18 cellular contexts compared by ENCODE assay signal in genomic region chr11:8061555-8062428, GRCh38. TPM values are rescaled to one million over a fixed set of nuclear protein-coding genes. Genes with fewer than 3 reads are reported as not detected.
DNase-seq lines count a peak whose midpoint lies in the region; ATAC-seq and TF ChIP-seq lines count a peak whose summit lies in the region.
"Had no signal": no experiment of that assay in that cellular context is flagged by ENCODE, and none has a peak within 500 bp of the region (broad histone marks: within the 10 kb centered on the region; RNA-seq: fewer than 3 reads in every experiment).

No MANE protein-coding gene starts in this region.

- no peaks in the 10 kb centered on the region for H3K79me1 ChIP-seq in mesendoderm (ENCODE audit: low read length)

- H3K4me3 ChIP-seq in GM23248 = no peak overlapping the region
- H3K4me3 ChIP-seq in adrenal gland = no peak overlapping the region
- no peak overlapping the region for H3K4me3 ChIP-seq in mesendoderm (ENCODE audit: low read length)
- no peak overlapping the region for H3K4me3 ChIP-seq in sigmoid colon
- no peak overlapping the region for H3K4me3 ChIP-seq in SK-N-SH (ENCODE audit: low read depth in 2 of 2, low read length in 1 of 2)
- H3K4me3 ChIP-seq: PC-9 had no signal

- H3K23ac ChIP-seq in mesendoderm (ENCODE audit: low read length) = no peak overlapping the region

- H3K4me2 ChIP-seq in GM23248 (ENCODE audit: unreplicated experiment) (no peak overlapping the region), mesendoderm (ENCODE audit: low read length) (no peak overlapping the region), SK-N-SH (no peak overlapping the region)
- H3K4me2 ChIP-seq: PC-9 had no signal

- H4K20me1 ChIP-seq in GM23248 (ENCODE audit: insufficient read depth) (no peaks in the 10 kb centered on the region), SK-N-SH (ENCODE audit: insufficient read depth) (no peaks in the 10 kb centered on the region)

- H3K36me3 ChIP-seq in GM23248 (ENCODE audit: low read depth) = no peaks in the 10 kb centered on the region
- no peaks in the 10 kb centered on the region for H3K36me3 ChIP-seq in adrenal gland (replicated peaks in 1 of 2)
- H3K36me3 ChIP-seq in mesendoderm (ENCODE audit: control insufficient read depth, insufficient read depth, low read length) = no peaks in the 10 kb centered on the region
- no peaks in the 10 kb centered on the region for H3K36me3 ChIP-seq in sigmoid colon
- H3K36me3 ChIP-seq in SK-N-SH (replicated peaks in 1 of 2; ENCODE audit: control insufficient read depth in 1 of 2, insufficient read depth in 2 of 2, low read length in 1 of 2) = no peaks in the 10 kb centered on the region

- no peak overlapping the region for H4K8ac ChIP-seq in mesendoderm (ENCODE audit: low read depth, low read length)

- TF ChIP-seq EP300 in sigmoid colon (IDR thresholded peaks at IDR 0.05) (no peak), SK-N-SH (IDR thresholded peaks at IDR 0.05; ENCODE audit: borderline replicate concordance in 1 of 2, low read depth in 1 of 2, low read length in 1 of 2) (no peak)

- no peak overlapping the region for H3K18ac ChIP-seq in mesendoderm (ENCODE audit: low read length)

- no peak overlapping the region for H2AK5ac ChIP-seq in mesendoderm (ENCODE audit: low read length)

- peaks cover 12% of the 10 kb centered on the region for H3K27me3 Mint-ChIP-seq in stimulated activated memory B cell treated with anti-CD40 and anti-IgM and Interleukin-4, amounts not matched to agents 10 μg/mL and 1 μg/mL and 100 μg/mL, for 72 hours

- no peak overlapping the region for H2BK15ac ChIP-seq in mesendoderm (replicated peaks; ENCODE audit: low read depth)

- peak overlapping the region; percentile 46 for H3K56ac ChIP-seq in mesendoderm (ENCODE audit: low read length)

- WGBS in GM23248 (ENCODE audit: low coverage in 1 of 2, low lambda C conversion rate in 2 of 2, missing lambda C conversion rate in 2 of 2), 2 experiments = 97% methylated on average over 22 of the region's 22 CpGs
- 91 to 95% (median 94%) methylated on average over 12 to 22 of the region's 22 CpGs for WGBS in adrenal gland, 4 donors
- no CpG with 5 or more reads among the region's 22 CpGs for WGBS in mesendoderm (ENCODE audit: extremely low coverage, insufficient coverage, low lambda C conversion rate)
- 94% methylated on average over 22 of the region's 22 CpGs for WGBS in sigmoid colon, 2 donors
- WGBS in SK-N-SH (ENCODE audit: low lambda C conversion rate) = 99% methylated on average over 15 of the region's 22 CpGs

- peak overlapping the region; percentile 80 for H3K9ac ChIP-seq in GM23248
- no peak overlapping the region for H3K9ac ChIP-seq in mesendoderm (ENCODE audit: low read length)
- no peak overlapping the region for H3K9ac ChIP-seq in SK-N-SH

- H3K27ac ChIP-seq in GM23248 = peak overlapping the region; percentile 95; the same call in 1 of the 2 replicates
- H3K27ac ChIP-seq in adrenal gland = peak overlapping the region in 3 of 5 donors; percentile 87 to 90 (median 89)
- no peak overlapping the region for H3K27ac ChIP-seq in mesendoderm (ENCODE audit: low read depth, low read length)
- peak overlapping the region; percentile 61 to 83 (median 75) for H3K27ac ChIP-seq in sigmoid colon
- no peak overlapping the region for H3K27ac ChIP-seq in SK-N-SH (ENCODE audit: low read depth in 2 of 2, low read length in 1 of 2)
- H3K27ac ChIP-seq: PC-9 had no signal

- POLR2A ChIA-PET in SK-N-SH (lab: Yijun Ruan, JAX) = no interaction called here

- no peak overlapping the region for H3K27ac Mint-ChIP-seq in stimulated activated memory B cell treated with anti-CD40 and anti-IgM and Interleukin-4, amounts not matched to agents 10 μg/mL and 1 μg/mL and 100 μg/mL, for 72 hours
- H3K27ac Mint-ChIP-seq: B cell; CD8-positive, alpha-beta T cell had no signal

- no peak overlapping the region for H2BK5ac ChIP-seq in mesendoderm (ENCODE audit: low read length)

- no peaks in the 10 kb centered on the region for H3K4me1 Mint-ChIP-seq in stimulated activated memory B cell treated with anti-CD40 and anti-IgM and Interleukin-4, amounts not matched to agents 10 μg/mL and 1 μg/mL and 100 μg/mL, for 72 hours
- H3K4me1 Mint-ChIP-seq: B cell had no signal

- no peak overlapping the region for H3K4ac ChIP-seq in mesendoderm (ENCODE audit: low read depth, low read length)

- H3K9me3 ChIP-seq in GM23248 (ENCODE audit: low read depth) (no peaks in the 10 kb centered on the region), adrenal gland (replicated peaks in 1 of 3) (no peaks in the 10 kb centered on the region), sigmoid colon (no peaks in the 10 kb centered on the region), SK-N-SH (no peaks in the 10 kb centered on the region)

- CTCF ChIA-PET in SK-N-SH (lab: Yijun Ruan, JAX) = interaction anchor here (0.6 to 2.2 kb wide), 4 partner anchors 9 to 28 kb away, joined by 3 to 14 read pairs (median 4); no protein-coding TSS in a partner anchor

- no peak for ATAC-seq in stimulated activated memory B cell treated with anti-CD40 and anti-IgM and Interleukin-4, amounts not matched to agents 10 μg/mL and 1 μg/mL and 100 μg/mL, for 72 hours
- ATAC-seq: CD8-positive, alpha-beta T cell had no signal

- H3F3A ChIP-seq in GM23248 (ENCODE audit: insufficient read depth) (peaks cover 20% of the 10 kb centered on the region), SK-N-SH (replicated peaks; ENCODE audit: insufficient read depth) (no peaks in the 10 kb centered on the region)

- no peak for TF ChIP-seq RAD21 in SK-N-SH (IDR thresholded peaks at IDR 0.05; ENCODE audit: low read length)

- TF ChIP-seq CTCF in adrenal gland (IDR thresholded peaks at IDR 0.05) (no peak), sigmoid colon (IDR thresholded peaks at IDR 0.05) (no peak), SK-N-SH (IDR thresholded peaks at IDR 0.05) (no peak)

- intact Hi-C loops in adrenal gland (cut with DNase I) = no loop called here
- intact Hi-C loops in sigmoid colon (cut with DNase I) = no loop called here

- H3K9me2 ChIP-seq in GM23248 (ENCODE audit: insufficient read depth) (no peaks in the 10 kb centered on the region), SK-N-SH (no peaks in the 10 kb centered on the region)

- H3K4me3 Mint-ChIP-seq in stimulated activated memory B cell treated with anti-CD40 and anti-IgM and Interleukin-4, amounts not matched to agents 10 μg/mL and 1 μg/mL and 100 μg/mL, for 72 hours = no peak overlapping the region
- H3K4me3 Mint-ChIP-seq: B cell; CD8-positive, alpha-beta T cell had no signal

- no peaks in the 10 kb centered on the region for H3K79me2 ChIP-seq in GM23248 (ENCODE audit: insufficient read depth)
- no peaks in the 10 kb centered on the region for H3K79me2 ChIP-seq in mesendoderm (ENCODE audit: control insufficient read depth, insufficient read depth, low read length)
- H3K79me2 ChIP-seq in SK-N-SH (ENCODE audit: insufficient read depth) = no peaks in the 10 kb centered on the region

- H2AFZ ChIP-seq in GM23248 = no peak overlapping the region
- H2AFZ ChIP-seq in SK-N-SH (ENCODE audit: low read depth) = no peak overlapping the region
- H2AFZ ChIP-seq: PC-9 had no signal

- DNase-seq in GM23248 (no peak), adrenal gland (peak in 2 of 7 donors; percentile 16 to 46), mesendoderm (no peak), sigmoid colon (peak; percentile 66), NCI-H446 (lab: John Stamatoyannopoulos, UW) (no peak), RPMI8226 (no peak), SK-N-SH (no peak)
- DNase-seq: DMS79 treated with DMSO at 0.1 percent for 48 hours, GDM1, Karpas-422, MM.1S, NCI-H187 treated with DMSO at 0.1 percent for 48 hours, NCI-H2171, NCI-H774, PC-9 had no signal

- H3K9me3 Mint-ChIP-seq in stimulated activated memory B cell treated with anti-CD40 and anti-IgM and Interleukin-4, amounts not matched to agents 10 μg/mL and 1 μg/mL and 100 μg/mL, for 72 hours = no peaks in the 10 kb centered on the region
- H3K9me3 Mint-ChIP-seq: CD8-positive, alpha-beta T cell had no signal

- H3K36me3 Mint-ChIP-seq in stimulated activated memory B cell treated with anti-CD40 and anti-IgM and Interleukin-4, amounts not matched to agents 10 μg/mL and 1 μg/mL and 100 μg/mL, for 72 hours = no peaks in the 10 kb centered on the region
- H3K36me3 Mint-ChIP-seq: CD8-positive, alpha-beta T cell had no signal

- H3K4me1 ChIP-seq in GM23248 (ENCODE audit: insufficient read depth) = peaks cover 35% of the 10 kb centered on the region
- H3K4me1 ChIP-seq in adrenal gland (replicated peaks in 1 of 2) = peaks cover 20 to 44% of the 10 kb centered on the region in 2 donors
- peaks cover 4% of the 10 kb centered on the region for H3K4me1 ChIP-seq in mesendoderm (ENCODE audit: control insufficient read depth, low read depth, low read length)
- H3K4me1 ChIP-seq in sigmoid colon = peaks cover 0 to 64% (median 49%) of the 10 kb centered on the region in 4 donors
- H3K4me1 ChIP-seq in SK-N-SH (ENCODE audit: control insufficient read depth in 1 of 2, insufficient read depth in 2 of 2, low read depth in 1 of 2, low read length in 1 of 2) = peaks cover 0 to 45% of the 10 kb centered on the region in 2 experiments; a peak in 1 of 4 replicates

- TF ChIP-seq POLR2A in adrenal gland (IDR thresholded peaks at IDR 0.05) = no peak
- no peak for TF ChIP-seq POLR2A in sigmoid colon (IDR thresholded peaks at IDR 0.05)

- H2BK120ac ChIP-seq in mesendoderm (ENCODE audit: low read depth, low read length) = no peak overlapping the region

- in situ Hi-C loops in GM23248 (cut with MboI) = no loop called here

- H4K5ac ChIP-seq in mesendoderm (ENCODE audit: low read length) = no peak overlapping the region

- H3K27me3 ChIP-seq in GM23248 (replicated peaks; ENCODE audit: insufficient read depth) = no peaks in the 10 kb centered on the region
- H3K27me3 ChIP-seq in adrenal gland = no peaks in the 10 kb centered on the region
- no peaks in the 10 kb centered on the region for H3K27me3 ChIP-seq in mesendoderm (ENCODE audit: insufficient read depth, low read length, poor library complexity)
- H3K27me3 ChIP-seq in sigmoid colon = no peaks in the 10 kb centered on the region
- H3K27me3 ChIP-seq in SK-N-SH (ENCODE audit: insufficient read depth) = no peaks in the 10 kb centered on the region

RNA-seq across cellular contexts. Expression of gene TUB, which starts 19.2 kb away (rescaled TPM):
- 12.3 and 12.9 TPM in 2 replicates for total RNA-seq in GM23248 (2014; rRNA removed; shearing (Covaris generic))
- polyA plus RNA-seq in GM23248 (2016; fragmentation: Nextera tagmentation; extraction: Ambion mirVana) (3.3 and 3.8 TPM in 2 replicates), adrenal gland (10 to 100 TPM in 2 of 3 donors, 1 to 10 TPM in 1; 2.8 to 12.9 (median 10.5) TPM), sigmoid colon (1 to 10 TPM in 2 of 3 donors, under 1 TPM in 1; 0.23 to 1.8 (median 1.8) TPM), SK-N-SH (2012; rRNA removed) (11.3 and 16.9 TPM in 2 replicates)
- total RNA-seq in adrenal gland (10 to 100 TPM in 6 of 8 donors, 1 to 10 TPM in 2; 7.7 to 26.8 (median 14.9) TPM), sigmoid colon (10 to 100 TPM in 2 of 4 donors, 1 to 10 TPM in 2; 6.7 to 18.3 (median 11.6) TPM)
- polyA plus RNA-seq in mesendoderm (2013, experiment 1 of 2) = 8.2 TPM
- polyA plus RNA-seq in mesendoderm (2013, experiment 2 of 2) = 7.9 TPM
- 7.1 and 10.0 TPM in 2 replicates for polyA plus RNA-seq in SK-N-SH (2012; cell fraction: cytosol; rRNA removed)
- polyA plus RNA-seq in SK-N-SH (2012; cell fraction: nucleus; rRNA removed) = 43.6 and 49.5 TPM in 2 replicates
- total RNA-seq: CD8-positive, alpha-beta T cell; PC-9 had no signal

Comparison
In these comparisons a context has a peak if more than half of its experiments do, and no peak if none do; other contexts are left out.
1. H3K27ac ChIP-seq: peak in GM23248 (single experiment), adrenal gland (3 of 5) and sigmoid colon (4 of 4); none in mesendoderm (single experiment) and SK-N-SH (0 of 2).